ENCODE assay signal across 8 cellular contexts in the genomic region with DNA sequence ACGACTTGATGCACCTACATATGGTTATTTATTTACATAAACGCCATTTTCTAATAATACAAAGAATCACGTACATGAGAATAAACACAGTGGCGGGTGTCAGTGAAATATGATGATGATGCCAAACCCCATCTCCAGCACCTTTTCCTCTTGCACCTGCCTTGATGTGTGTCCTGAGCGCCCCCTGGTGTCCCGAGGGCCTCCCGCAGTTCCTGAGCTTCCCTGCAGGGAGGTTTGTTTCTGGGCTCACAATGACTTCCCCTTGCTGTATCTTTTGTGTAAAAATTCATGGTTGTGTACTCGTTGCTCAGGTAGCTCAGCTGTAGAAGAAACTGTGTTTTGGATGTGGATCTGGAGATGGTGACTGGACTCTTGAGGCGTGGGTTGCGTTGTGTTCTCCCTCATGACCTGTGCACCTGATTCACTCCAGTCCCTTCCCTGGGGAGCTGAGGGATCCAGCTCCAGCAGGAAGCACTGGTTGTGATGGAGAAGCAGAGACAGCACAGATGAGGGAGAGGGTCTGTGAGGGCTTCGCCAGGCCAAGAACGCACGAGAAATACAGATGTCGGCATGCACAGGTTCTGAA.
A peak's percentile ranks its signal among the peaks of the same experiment; 100 is the strongest.
DNase-seq lines count a peak whose midpoint lies in the region; ATAC-seq and TF ChIP-seq lines count a peak whose summit lies in the region.

No MANE protein-coding gene starts in this region.

- ATAC-seq in central memory CD8-positive, alpha-beta T cell (replicated peaks; ENCODE audit: extremely low read depth, poor library complexity, severe bottlenecking) = no peak
- ATAC-seq in GM21576 (IDR thresholded peaks at IDR 0.05; ENCODE audit: unreplicated experiment) = no peak
- no peak for ATAC-seq in HG03139 (IDR thresholded peaks at IDR 0.05; ENCODE audit: unreplicated experiment)

- no peak overlapping the region for H3K4me3 Mint-ChIP-seq in CD8-positive, alpha-beta memory T cell
- H3K4me3 Mint-ChIP-seq in T-helper 2 cell treated with Interferon-gamma antibody and Interleukin-4, amounts not matched to agents 5 μg/mL and 100 μg/mL, for 36 hours = no peak overlapping the region
- no peak overlapping the region for H3K4me3 Mint-ChIP-seq in central memory CD8-positive, alpha-beta T cell

- no peaks in the 10 kb centered on the region for H3K9me3 Mint-ChIP-seq in CD8-positive, alpha-beta memory T cell
- no peaks in the 10 kb centered on the region for H3K9me3 Mint-ChIP-seq in T-helper 2 cell treated with Interferon-gamma antibody and Interleukin-4, amounts not matched to agents 5 μg/mL and 100 μg/mL, for 36 hours
- no peaks in the 10 kb centered on the region for H3K9me3 Mint-ChIP-seq in central memory CD8-positive, alpha-beta T cell

- CTCF ChIA-PET in CD8-positive, alpha-beta memory T cell (lab: Charles Lee) = interaction anchor here (0.8 to 1.8 kb wide), 6 partner anchors 12 to 143 kb away, joined by 3 to 8 read pairs (median 4); no protein-coding TSS in a partner anchor

- POLR2A ChIA-PET in CD8-positive, alpha-beta memory T cell (lab: Charles Lee) = no interaction called here

- no peaks in the 10 kb centered on the region for H3K36me3 ChIP-seq in CD8-positive, alpha-beta memory T cell (ENCODE audit: insufficient read depth, low read length)

- no peaks in the 10 kb centered on the region for H3K36me3 Mint-ChIP-seq in CD8-positive, alpha-beta memory T cell
- no peaks in the 10 kb centered on the region for H3K36me3 Mint-ChIP-seq in T-helper 2 cell treated with Interferon-gamma antibody and Interleukin-4, amounts not matched to agents 5 μg/mL and 100 μg/mL, for 36 hours (ENCODE audit: low read depth)
- no peaks in the 10 kb centered on the region for H3K36me3 Mint-ChIP-seq in central memory CD8-positive, alpha-beta T cell (ENCODE audit: insufficient read depth)

- no peak overlapping the region for H3K27ac Mint-ChIP-seq in CD8-positive, alpha-beta memory T cell
- no peak overlapping the region for H3K27ac Mint-ChIP-seq in T-helper 2 cell treated with Interferon-gamma antibody and Interleukin-4, amounts not matched to agents 5 μg/mL and 100 μg/mL, for 36 hours
- no peak overlapping the region for H3K27ac Mint-ChIP-seq in central memory CD8-positive, alpha-beta T cell (ENCODE audit: low read depth)

- H3K4me3 ChIP-seq in CD8-positive, alpha-beta memory T cell (ENCODE audit: low read length) = no peak overlapping the region
- no peak overlapping the region for H3K4me3 ChIP-seq in dorsolateral prefrontal cortex

- no peaks in the 10 kb centered on the region for H3K27me3 ChIP-seq in CD8-positive, alpha-beta memory T cell (ENCODE audit: insufficient read depth, low read length, poor library complexity, severe bottlenecking)
- peaks cover 0 to 69% (median 25%) of the 10 kb centered on the region in 45 donors for H3K27me3 ChIP-seq in dorsolateral prefrontal cortex

- no peaks in the 10 kb centered on the region for H3K4me1 Mint-ChIP-seq in CD8-positive, alpha-beta memory T cell
- H3K4me1 Mint-ChIP-seq in T-helper 2 cell treated with Interferon-gamma antibody and Interleukin-4, amounts not matched to agents 5 μg/mL and 100 μg/mL, for 36 hours (ENCODE audit: low read depth) = no peaks in the 10 kb centered on the region
- H3K4me1 Mint-ChIP-seq in central memory CD8-positive, alpha-beta T cell = no peaks in the 10 kb centered on the region

- no peaks in the 10 kb centered on the region for H3K9me3 ChIP-seq in CD8-positive, alpha-beta memory T cell (ENCODE audit: low read length)

- peak in 4 of 56 donors; percentile 8 to 17 (median 14) for TF ChIP-seq CTCF in dorsolateral prefrontal cortex (IDR thresholded peaks at IDR 0.05 in 54 of 56, conservative IDR thresholded peaks at IDR 0.05 in 2 of 56; ENCODE audit: low read depth in 1 of 56, partially characterized antibody in 56 of 56)

- intact Hi-C loops in dorsolateral prefrontal cortex (cut with DNase I) = no loop called here

- H3K27ac ChIP-seq in CD8-positive, alpha-beta memory T cell (ENCODE audit: low read depth, low read length) = no peak overlapping the region
- H3K27ac ChIP-seq in dorsolateral prefrontal cortex = no peak overlapping the region

- no peaks in the 10 kb centered on the region for H3K4me1 ChIP-seq in CD8-positive, alpha-beta memory T cell (ENCODE audit: insufficient read depth, low read length)

- peak; percentile 37 to 69 (median 42) for DNase-seq in CD8-positive, alpha-beta memory T cell
- DNase-seq in HuH-7 (ENCODE audit: low spot score) (peak; percentile 2), dorsolateral prefrontal cortex (no peak)
- peak; percentile 39 for DNase-seq in T-helper 2 cell treated with Interferon-gamma antibody and Interleukin-4, amounts not matched to agents 5 μg/mL and 100 μg/mL, for 36 hours (ENCODE audit: low spot score)
- peak; percentile 52 to 53 for DNase-seq in central memory CD8-positive, alpha-beta T cell (ENCODE audit: low spot score in 2 of 2)
- peak; percentile 37 to 69 (median 41) for DNase-seq in stimulated activated CD4-positive, alpha-beta T cell treated with anti-CD3 and anti-CD28 coated beads, TNF-alpha, amount 100 ng/mL, for 48 hours (ENCODE audit: low read depth in 3 of 3)

- H3K27me3 Mint-ChIP-seq in CD8-positive, alpha-beta memory T cell = peaks cover 10 to 59% of the 10 kb centered on the region in 2 donors
- peaks cover 39% of the 10 kb centered on the region for H3K27me3 Mint-ChIP-seq in T-helper 2 cell treated with Interferon-gamma antibody and Interleukin-4, amounts not matched to agents 5 μg/mL and 100 μg/mL, for 36 hours (ENCODE audit: low read depth)
- peaks cover 48% of the 10 kb centered on the region for H3K27me3 Mint-ChIP-seq in central memory CD8-positive, alpha-beta T cell

Comparison
In these comparisons a context has a peak if more than half of its experiments do, and no peak if none do; other contexts are left out.
1. DNase-seq: peak in CD8-positive, alpha-beta memory T cell (5 of 5), HuH-7 (single experiment), T-helper 2 cell treated with Interferon-gamma antibody and Interleukin-4, amounts not matched to agents 5 μg/mL and 100 μg/mL, for 36 hours (single experiment), central memory CD8-positive, alpha-beta T cell (2 of 2) and stimulated activated CD4-positive, alpha-beta T cell treated with anti-CD3 and anti-CD28 coated beads, TNF-alpha, amount 100 ng/mL, for 48 hours (3 of 3); none in dorsolateral prefrontal cortex (0 of 10).